Comparison of ENCODE assay signal across 8 cellular contexts in genomic region chr6:93418448-93419303, GRCh38. TPM values are rescaled to one million over a fixed set of nuclear protein-coding genes. Genes with fewer than 3 reads are reported as not detected.
DNase-seq lines count a peak whose midpoint lies in the region; ATAC-seq, FAIRE-seq and TF ChIP-seq lines count a peak whose summit lies in the region.

No MANE protein-coding gene starts in this region.

- no peaks in the 10 kb centered on the region for H3K36me3 ChIP-seq in BE2C

- TF ChIP-seq CTCF in BE2C (IDR thresholded peaks at IDR 0.05; ENCODE audit: low read depth, low read length): no peak

- no peak for FAIRE-seq in HTR-8/SVneo (lab: Jason Lieb, UNC)

- peak overlapping the region; percentile 51 for H3K4me3 ChIP-seq in BE2C (ENCODE audit: low read depth, low read length)

- peak overlapping the region; percentile 59 for H3K27ac ChIP-seq in substantia nigra (ENCODE audit: low read depth, low read length, poor library complexity, severe bottlenecking)

- ATAC-seq in GM21447 (IDR thresholded peaks at IDR 0.05; ENCODE audit: unreplicated experiment) (peak; percentile 10), HG02763 (IDR thresholded peaks at IDR 0.05; ENCODE audit: unreplicated experiment) (no peak)

- H3K27me3 ChIP-seq in BE2C: peaks cover 60% of the 10 kb centered on the region

- H3K9me3 ChIP-seq in BE2C: no peaks in the 10 kb centered on the region

- DNase-seq in BE2C (peak; percentile 21), OCI-M2 (lab: John Stamatoyannopoulos, UW; ENCODE audit: unreplicated experiment) (peak; percentile 29), ecto neural progenitor cell (ENCODE audit: low spot score) (peak; percentile 73), medulla oblongata (ENCODE audit: extremely low spot score) (peak; percentile 47), substantia nigra (lab: John Stamatoyannopoulos, UW) (peak in 29 of 49 donors; percentile 3 to 72 (median 27)), HTR-8/SVneo (ENCODE audit: insufficient read length, low spot score) (no peak)

- H3K4me1 ChIP-seq in BE2C: no peaks in the 10 kb centered on the region

RNA-seq across cellular contexts. Expression of gene EPHA7, which starts 0.7 kb away (rescaled TPM):
- polyA plus RNA-seq in BE2C (2012; ENCODE audit: insufficient read depth, insufficient read length, low read depth): 0.09 TPM
